Comparison of ENCODE assay signal across 1 cellular context in genomic region chr13:24348385-24348784, GRCh38.
TF ChIP-seq lines count a peak whose summit lies in the region.

No MANE protein-coding gene starts in this region.

TF ChIP-seq in liver, 16 proteins besides CTCF, POLR2A, EP300 and RAD21:
- TF ChIP-seq YY1 (IDR thresholded peaks at IDR 0.05) (no peak), JUND (IDR thresholded peaks at IDR 0.05) (no peak), RXRA (IDR thresholded peaks at IDR 0.05) (no peak), TAF1 (conservative IDR thresholded peaks at IDR 0.05) (no peak)
